9 cellular contexts compared by ENCODE assay signal in genomic region chr19:31423896-31424295, GRCh38.
"Had no signal": no experiment of that assay in that cellular context is flagged by ENCODE, and none has a peak within 500 bp of the region (broad histone marks: within the 10 kb centered on the region; RNA-seq: fewer than 3 reads in every experiment).

No MANE protein-coding gene starts in this region.

- H3K9ac ChIP-seq: GM23248, KMS-11 had no signal

- H3K4me3 ChIP-seq: GM23248 had no signal

- H3K27ac ChIP-seq: GM23248, KMS-11 had no signal

- DNase-seq: GM23248, GOT3, H9, HCEC 1CT, Karpas-422, KBM-7 had no signal

- H2AFZ ChIP-seq: GM23248 had no signal

- FAIRE-seq: H54, HTR-8/SVneo had no signal

- H3K9me3 Mint-ChIP-seq: H9 had no signal

- H3K4me2 ChIP-seq: KMS-11 had no signal

- H3K4me3 Mint-ChIP-seq: H9 had no signal
